In the genomic region with DNA sequence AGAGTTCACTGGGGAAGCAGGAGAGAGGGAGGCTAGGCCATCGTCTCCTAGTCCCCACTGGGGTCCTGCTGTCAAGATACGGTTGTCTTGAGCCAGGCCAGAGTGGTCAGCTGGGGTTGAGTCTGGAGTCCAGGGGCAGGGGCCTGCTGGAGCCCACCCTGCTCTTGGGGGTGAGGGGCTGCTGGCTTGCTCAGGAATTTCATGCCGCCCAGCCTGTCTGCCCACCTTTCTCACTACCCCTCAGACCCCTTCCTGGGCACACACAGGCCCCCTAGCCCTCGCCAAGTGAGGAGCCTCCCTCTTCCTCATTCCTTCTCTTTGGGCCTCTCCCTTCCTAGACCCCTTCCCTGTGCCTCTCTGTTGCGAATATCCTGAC, we compare ENCODE assay signal across 1 cellular context.
TF ChIP-seq lines count a peak whose summit lies in the region.

No MANE protein-coding gene starts in this region.

TF ChIP-seq in IMR-90, 13 proteins besides CTCF, POLR2A, EP300 and RAD21:
- no peak for TF ChIP-seq NFE2L2 (IDR thresholded peaks at IDR 0.05; ENCODE audit: low read depth, low read length)
- no peak for TF ChIP-seq RCOR1 (IDR thresholded peaks at IDR 0.05; ENCODE audit: insufficient replicate concordance, low read length)
- TF ChIP-seq FOS (IDR thresholded peaks at IDR 0.05; ENCODE audit: low read depth, low read length), result no peak
- TF ChIP-seq MAZ (IDR thresholded peaks at IDR 0.05; ENCODE audit: borderline replicate concordance, low read depth, low read length), result no peak
- TF ChIP-seq CHD1 (IDR thresholded peaks at IDR 0.05; ENCODE audit: low read depth, low read length), result no peak
- no peak for TF ChIP-seq BHLHE40 (IDR thresholded peaks at IDR 0.05; ENCODE audit: low read depth, low read length)
- TF ChIP-seq, protein P1, sequence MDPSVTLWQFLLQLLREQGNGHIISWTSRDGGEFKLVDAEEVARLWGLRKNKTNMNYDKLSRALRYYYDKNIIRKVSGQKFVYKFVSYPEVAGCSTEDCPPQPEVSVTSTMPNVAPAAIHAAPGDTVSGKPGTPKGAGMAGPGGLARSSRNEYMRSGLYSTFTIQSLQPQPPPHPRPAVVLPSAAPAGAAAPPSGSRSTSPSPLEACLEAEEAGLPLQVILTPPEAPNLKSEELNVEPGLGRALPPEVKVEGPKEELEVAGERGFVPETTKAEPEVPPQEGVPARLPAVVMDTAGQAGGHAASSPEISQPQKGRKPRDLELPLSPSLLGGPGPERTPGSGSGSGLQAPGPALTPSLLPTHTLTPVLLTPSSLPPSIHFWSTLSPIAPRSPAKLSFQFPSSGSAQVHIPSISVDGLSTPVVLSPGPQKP (IDR thresholded peaks at IDR 0.05; ENCODE audit: borderline replicate concordance, low read depth, low read length), result no peak
- no peak for TF ChIP-seq MXI1 (IDR thresholded peaks at IDR 0.05; ENCODE audit: borderline replicate concordance, low read depth, low read length)
- TF ChIP-seq USF2 (IDR thresholded peaks at IDR 0.05; ENCODE audit: low read depth, low read length), result no peak
- TF ChIP-seq SMC3 (IDR thresholded peaks at IDR 0.05; ENCODE audit: low read depth, low read length), result no peak
- TF ChIP-seq RFX5 (IDR thresholded peaks at IDR 0.05; ENCODE audit: low read depth, low read length), result no peak
- no peak for TF ChIP-seq MAFK (IDR thresholded peaks at IDR 0.05; ENCODE audit: low read depth, low read length)
- TF ChIP-seq CEBPB (IDR thresholded peaks at IDR 0.05; ENCODE audit: low read depth, low read length), result no peak
